Comparison of ENCODE assay signal across 11 cellular contexts in genomic region chr17:40548491-40548981, GRCh38. TPM values are rescaled to one million over a fixed set of nuclear protein-coding genes. Genes with fewer than 3 reads are reported as not detected.
DNase-seq lines count a peak whose midpoint lies in the region; ATAC-seq and TF ChIP-seq lines count a peak whose summit lies in the region.
"Had no signal": no experiment of that assay in that cellular context is flagged by ENCODE, and none has a peak within 500 bp of the region (broad histone marks: within the 10 kb centered on the region; RNA-seq: fewer than 3 reads in every experiment).

No MANE protein-coding gene starts in this region.

- WGBS in heart right ventricle, 2 donors = 93 to 95% methylated on average over 9 of the region's 9 CpGs

- H3K4me1 ChIP-seq in heart right ventricle = peaks cover 19 to 67% (median 54%) of the 10 kb centered on the region in 9 donors
- peaks cover 51 to 81% of the 10 kb centered on the region in 2 donors for H3K4me1 ChIP-seq in naive thymus-derived CD4-positive, alpha-beta T cell (ENCODE audit: control insufficient read depth in 2 of 2, insufficient read depth in 2 of 2, low read length in 2 of 2)

- peaks cover 47 to 94% (median 89%) of the 10 kb centered on the region in 7 donors for H3K4me1 Mint-ChIP-seq in naive thymus-derived CD4-positive, alpha-beta T cell

- H3K27ac ChIP-seq in heart right ventricle (peak overlapping the region in 9 of 10 donors; percentile 70 to 94 (median 83)), brain microvascular endothelial cell (peak overlapping the region; percentile 100)
- H3K27ac ChIP-seq in naive thymus-derived CD4-positive, alpha-beta T cell (ENCODE audit: low read depth, low read length) = peak overlapping the region; percentile 63

- ATAC-seq in heart right ventricle (no peak), Right ventricle myocardium superior (ENCODE audit: poor library complexity) (no peak), HG03095 (IDR thresholded peaks at IDR 0.05; ENCODE audit: unreplicated experiment) (no peak)
- ATAC-seq in naive thymus-derived CD4-positive, alpha-beta T cell = no peak

- no peaks in the 10 kb centered on the region for H3K27me3 Mint-ChIP-seq in naive thymus-derived CD4-positive, alpha-beta T cell

- H3K4me3 Mint-ChIP-seq in naive thymus-derived CD4-positive, alpha-beta T cell = peak overlapping the region in 9 of 10 donors; percentile 8 to 99 (median 39)

- H3K27me3 ChIP-seq in heart right ventricle = no peaks in the 10 kb centered on the region
- H3K27me3 ChIP-seq in brain microvascular endothelial cell (replicated peaks) = no peaks in the 10 kb centered on the region
- no peaks in the 10 kb centered on the region for H3K27me3 ChIP-seq in naive thymus-derived CD4-positive, alpha-beta T cell (ENCODE audit: control insufficient read depth in 2 of 2, insufficient read depth in 2 of 2, low read length in 2 of 2)

- TF ChIP-seq CTCF in heart right ventricle (IDR thresholded peaks at IDR 0.05) (no peak), brain microvascular endothelial cell (IDR thresholded peaks at IDR 0.05; ENCODE audit: low read depth, low read length, missing control alignments) (no peak)

- H3K36me3 ChIP-seq in heart right ventricle (no peaks in the 10 kb centered on the region), brain microvascular endothelial cell (replicated peaks) (no peaks in the 10 kb centered on the region)
- H3K36me3 ChIP-seq in naive thymus-derived CD4-positive, alpha-beta T cell (ENCODE audit: control insufficient read depth in 2 of 3, insufficient read depth in 3 of 3, low read length in 3 of 3) = peaks cover 0 to 13% (median 2%) of the 10 kb centered on the region in 3 experiments

- intact Hi-C loops in heart right ventricle (cut with DNase I) = no loop called here
- intact Hi-C loops in Right ventricle myocardium superior (cut with DNase I) = no loop called here
- intact Hi-C loops in naive thymus-derived CD4-positive, alpha-beta T cell (cut with micrococcal nuclease) = loop anchor here in 1 of 2 donors (5.0 kb wide), 1 partner anchor 226 kb away; no protein-coding TSS in a partner anchor

- peaks cover 0 to 10% (median 0%) of the 10 kb centered on the region in 11 donors for H3K9me3 Mint-ChIP-seq in naive thymus-derived CD4-positive, alpha-beta T cell

- DNase-seq in heart right ventricle (no peak), Right ventricle myocardium superior (no peak), brain microvascular endothelial cell (no peak), ureter (ENCODE audit: low spot score) (peak; percentile 35), G401 (ENCODE audit: low spot score) (no peak), NCI-H2171 (lab: John Stamatoyannopoulos, UW) (no peak)
- peak in 1 of 9 donors; percentile 18 for DNase-seq in naive thymus-derived CD4-positive, alpha-beta T cell
- DNase-seq: activated CD4-positive, CD25-positive, alpha-beta regulatory T cell; midbrain; NCI-H526 treated with DMSO at 0.1 percent for 48 hours had no signal

- no peaks in the 10 kb centered on the region for H3K9me3 ChIP-seq in heart right ventricle
- no peaks in the 10 kb centered on the region for H3K9me3 ChIP-seq in naive thymus-derived CD4-positive, alpha-beta T cell (ENCODE audit: control insufficient read depth in 2 of 3, low read length in 3 of 3)

- in situ Hi-C loops in brain microvascular endothelial cell (cut with HindIII; ENCODE audit: low pct_ligation_motif_present, low sequenced_read_pairs) = loop anchor here (25.0 kb wide), 2 partner anchors 136 to 236 kb away; partner anchors contain the start of genes RARA and TOP2A
- in situ Hi-C loops in G401 (cut with HindIII; ENCODE audit: low sequenced_read_pairs) = no loop called here

- CTCF ChIA-PET in naive thymus-derived CD4-positive, alpha-beta T cell (lab: Charles Lee) = interaction anchor here (0.7 to 8.3 kb wide), 11 partner anchors 9 to 1117 kb away, joined by 3 to 67 read pairs (median 3); partner anchors contain the start of gene CCR7

- H3K4me3 ChIP-seq in heart right ventricle (no peak overlapping the region), brain microvascular endothelial cell (ENCODE audit: low read depth, low read length) (no peak overlapping the region)
- H3K4me3 ChIP-seq in naive thymus-derived CD4-positive, alpha-beta T cell (ENCODE audit: low read length) = no peak overlapping the region

- peaks cover 0 to 22% (median 8%) of the 10 kb centered on the region in 5 donors for H3K36me3 Mint-ChIP-seq in naive thymus-derived CD4-positive, alpha-beta T cell

- POLR2A ChIA-PET in naive thymus-derived CD4-positive, alpha-beta T cell (lab: Charles Lee) = interaction anchor here (0.5 to 45.4 kb wide), 18 partner anchors 1 to 543 kb away, joined by 3 to 2132 read pairs (median 5); partner anchors contain the start of genes CCR7, SMARCE1 and TOP2A

- peak overlapping the region; percentile 75 to 100 (median 93) for H3K27ac Mint-ChIP-seq in naive thymus-derived CD4-positive, alpha-beta T cell

RNA-seq across cellular contexts. Expression of gene CCR7, which starts 16.7 kb away (rescaled TPM):
- total RNA-seq in heart right ventricle (1 to 10 TPM in 1 of 10 donors, under 1 TPM in 3, not detected in 6; 0.10 to 1.7 (median 0.48) TPM), Right ventricle myocardium superior (not detected), ureter (0.57 TPM)
- under 1 TPM in 1 of 2 donors, not detected in 1; 0.46 TPM for polyA plus RNA-seq in heart right ventricle
- total RNA-seq in naive thymus-derived CD4-positive, alpha-beta T cell = 100 to 1,000 TPM; 153 to 675 (median 262) TPM
- 1,000 to 10,000 TPM; 1,350 to 2,301 TPM for polyA plus RNA-seq in naive thymus-derived CD4-positive, alpha-beta T cell
- not detected in 2 replicates for total RNA-seq in G401 (2014; rRNA removed; shearing (Covaris generic))

RNA-seq across cellular contexts. Expression of gene TNS4, which starts 47.1 kb away (rescaled TPM):
- total RNA-seq in heart right ventricle = under 1 TPM in 1 of 10 donors, not detected in 9; 0.62 TPM
- polyA plus RNA-seq in heart right ventricle = under 1 TPM in 1 of 2 donors, not detected in 1; 0.01 TPM
- total RNA-seq in Right ventricle myocardium superior = not detected
- total RNA-seq in naive thymus-derived CD4-positive, alpha-beta T cell = 10 to 100 TPM in 1 of 5 experiments, 1 to 10 TPM in 2, not detected in 2; 1.2 to 10.3 (median 1.3) TPM
- not detected for polyA plus RNA-seq in naive thymus-derived CD4-positive, alpha-beta T cell
- 53.1 TPM for total RNA-seq in ureter
- total RNA-seq in G401 (2014; rRNA removed; shearing (Covaris generic)) = not detected in 2 replicates

Comparison
In these comparisons a context has a peak if more than half of its experiments do, and no peak if none do; other contexts are left out.
1. RNA of gene CCR7, which starts 16.7 kb away (total RNA-seq): 153 to 675 TPM in naive thymus-derived CD4-positive, alpha-beta T cell; 0.57 TPM in ureter (single experiment), 0.10 to 1.7 TPM in heart right ventricle, not detected in Right ventricle myocardium superior (single experiment) and not detected in G401; every median in the first group is over 10 times any median in the second.
2. Peak in every context shown above with its lines, with median percentiles within 50 percentile points of each other: H3K27ac ChIP-seq.